25 cellular contexts compared by ENCODE assay signal in the genomic region with DNA sequence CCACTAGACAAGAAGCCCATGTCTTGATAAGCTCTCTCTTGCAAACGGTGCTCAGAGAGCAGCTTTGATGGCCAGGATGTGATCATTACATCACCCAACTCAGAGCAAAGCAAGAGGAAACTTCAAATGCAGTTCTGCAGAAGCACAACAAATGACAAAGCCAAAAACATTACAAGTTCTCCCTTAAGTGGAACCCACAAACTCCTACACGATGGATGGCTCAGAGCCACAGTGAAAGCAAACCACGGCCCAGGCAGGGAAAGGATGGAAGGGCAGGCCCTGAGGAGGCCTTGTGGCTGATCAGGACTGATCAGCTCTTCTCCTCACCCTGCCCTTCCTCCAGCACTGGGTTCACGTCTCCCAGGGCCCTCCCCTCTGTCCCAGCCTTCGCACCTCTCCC.
A peak's percentile ranks its signal among the peaks of the same experiment; 100 is the strongest.
DNase-seq lines count a peak whose midpoint lies in the region; ATAC-seq lines count a peak whose summit lies in the region.
"Had no signal": no experiment of that assay in that cellular context is flagged by ENCODE, and none has a peak within 500 bp of the region (broad histone marks: within the 10 kb centered on the region; RNA-seq: fewer than 3 reads in every experiment).

No MANE protein-coding gene starts in this region.

- peak overlapping the region; percentile 38 for H3K27ac Mint-ChIP-seq in activated CD4-positive, alpha-beta T cell treated with anti-CD3 and anti-CD28 coated beads, Interleukin-2, amount 10 ng/mL, durations not matched to agents 24 days and 14 days
- no peak overlapping the region for H3K27ac Mint-ChIP-seq in activated naive CD8-positive, alpha-beta T cell treated with anti-CD3 and anti-CD28 coated beads for 36 hours
- H3K27ac Mint-ChIP-seq: dendritic cell treated with granulocyte-macrophage colony-stimulating factor and Interleukin-4, amounts not matched to agents 40 ng/mL and 50 ng/mL, for 4 days; HFFc6; nephron progenitor cell; T-cell had no signal

- no peak overlapping the region for H3K4me3 Mint-ChIP-seq in activated CD4-positive, alpha-beta T cell treated with anti-CD3 and anti-CD28 coated beads, Interleukin-2, amount 10 ng/mL, durations not matched to agents 24 days and 14 days
- no peak overlapping the region for H3K4me3 Mint-ChIP-seq in activated naive CD8-positive, alpha-beta T cell treated with anti-CD3 and anti-CD28 coated beads for 36 hours
- H3K4me3 Mint-ChIP-seq: dendritic cell treated with granulocyte-macrophage colony-stimulating factor and Interleukin-4, amounts not matched to agents 40 ng/mL and 50 ng/mL, for 4 days; HFFc6; nephron progenitor cell; T-cell had no signal

- ATAC-seq in GM21723 (IDR thresholded peaks at IDR 0.05; ENCODE audit: unreplicated experiment): no peak
- ATAC-seq: body of pancreas, left lobe of liver, pancreas had no signal

- H3K9me3 Mint-ChIP-seq in activated CD4-positive, alpha-beta T cell treated with anti-CD3 and anti-CD28 coated beads, Interleukin-2, amount 10 ng/mL, durations not matched to agents 24 days and 14 days: no peaks in the 10 kb centered on the region
- H3K9me3 Mint-ChIP-seq in activated naive CD8-positive, alpha-beta T cell treated with anti-CD3 and anti-CD28 coated beads for 36 hours: peaks cover 1% of the 10 kb centered on the region
- H3K9me3 Mint-ChIP-seq: dendritic cell treated with granulocyte-macrophage colony-stimulating factor and Interleukin-4, amounts not matched to agents 40 ng/mL and 50 ng/mL, for 4 days had no signal

- no peaks in the 10 kb centered on the region for H3K27me3 Mint-ChIP-seq in activated CD4-positive, alpha-beta T cell treated with anti-CD3 and anti-CD28 coated beads, Interleukin-2, amount 10 ng/mL, durations not matched to agents 24 days and 14 days
- H3K27me3 Mint-ChIP-seq in activated naive CD8-positive, alpha-beta T cell treated with anti-CD3 and anti-CD28 coated beads for 36 hours: no peaks in the 10 kb centered on the region
- H3K27me3 Mint-ChIP-seq: dendritic cell treated with granulocyte-macrophage colony-stimulating factor and Interleukin-4, amounts not matched to agents 40 ng/mL and 50 ng/mL, for 4 days had no signal

- peaks cover 5% of the 10 kb centered on the region for H3K4me1 Mint-ChIP-seq in activated CD4-positive, alpha-beta T cell treated with anti-CD3 and anti-CD28 coated beads, Interleukin-2, amount 10 ng/mL, durations not matched to agents 24 days and 14 days
- peaks cover 4% of the 10 kb centered on the region for H3K4me1 Mint-ChIP-seq in activated naive CD8-positive, alpha-beta T cell treated with anti-CD3 and anti-CD28 coated beads for 36 hours
- H3K4me1 Mint-ChIP-seq: nephron progenitor cell had no signal

- no peak for DNase-seq in activated CD4-positive, alpha-beta T cell treated with anti-CD3 and anti-CD28 coated beads, Interleukin-2, amount 10 ng/mL, durations not matched to agents 24 days and 14 days
- no peak for DNase-seq in activated CD4-positive, alpha-beta T cell treated with anti-CD3 and anti-CD28 coated beads for 4 hours
- peak; percentile 18 for DNase-seq in stimulated activated CD4-positive, alpha-beta T cell treated with anti-CD3 and anti-CD28 coated beads, Interleukin-15, amount 100 ng/mL, for 24 hours
- no peak for DNase-seq in stimulated activated CD4-positive, alpha-beta T cell treated with anti-CD3 and anti-CD28 coated beads, Interleukin-2, amount 100 ng/mL, for 24 hours
- peak; percentile 7 for DNase-seq in activated naive CD8-positive, alpha-beta T cell treated with anti-CD3 and anti-CD28 coated beads for 36 hours
- DNase-seq in superior temporal gyrus (ENCODE audit: extremely low spot score): peak; percentile 10
- no peak for DNase-seq in activated CD4-positive, CD25-positive, alpha-beta regulatory T cell treated with anti-CD3 and anti-CD28 coated beads, Interleukin-2, amount 50 U/mL, for 72 hours
- DNase-seq: activated CD4-positive, CD25-positive, alpha-beta regulatory T cell; activated effector memory CD4-positive, alpha-beta T cell treated with anti-CD3 and anti-CD28 coated beads, Interleukin-2, amount 50 U/mL, for 16 hours; AML-193; body of pancreas; DMS 273 treated with DMSO at 0.1 percent for 48 hours; EL; HFFc6; IMR-90; NCI-H1436 treated with DMSO at 0.1 percent for 48 hours; NCI-H446 treated with DMSO at 0.1 percent for 48 hours; nephron progenitor cell; pancreas; stimulated activated CD8-positive, alpha-beta memory T cell treated with anti-CD3 and anti-CD28 coated beads, Interleukin-4, amount 100 ng/mL, for 48 hours; T-cell; tibial artery had no signal

- H3K36me3 Mint-ChIP-seq in activated CD4-positive, alpha-beta T cell treated with anti-CD3 and anti-CD28 coated beads, Interleukin-2, amount 10 ng/mL, durations not matched to agents 24 days and 14 days (ENCODE audit: low read depth): no peaks in the 10 kb centered on the region
- no peaks in the 10 kb centered on the region for H3K36me3 Mint-ChIP-seq in activated naive CD8-positive, alpha-beta T cell treated with anti-CD3 and anti-CD28 coated beads for 36 hours
- H3K36me3 Mint-ChIP-seq: T-cell had no signal

- intact Hi-C loops in activated CD4-positive, alpha-beta T cell treated with anti-CD3 and anti-CD28 coated beads, Interleukin-2, amount 10 ng/mL, durations not matched to agents 24 days and 14 days (cut with micrococcal nuclease): no loop called here

Comparison
In these comparisons a context has a peak if more than half of its experiments do, and no peak if none do; other contexts are left out.
1. DNase-seq: peak in stimulated activated CD4-positive, alpha-beta T cell treated with anti-CD3 and anti-CD28 coated beads, Interleukin-15, amount 100 ng/mL, for 24 hours (single experiment), activated naive CD8-positive, alpha-beta T cell treated with anti-CD3 and anti-CD28 coated beads for 36 hours (single experiment) and superior temporal gyrus (single experiment); none in activated CD4-positive, alpha-beta T cell treated with anti-CD3 and anti-CD28 coated beads, Interleukin-2, amount 10 ng/mL, durations not matched to agents 24 days and 14 days (single experiment), activated CD4-positive, alpha-beta T cell treated with anti-CD3 and anti-CD28 coated beads for 4 hours (0 of 2), stimulated activated CD4-positive, alpha-beta T cell treated with anti-CD3 and anti-CD28 coated beads, Interleukin-2, amount 100 ng/mL, for 24 hours (0 of 2) and activated CD4-positive, CD25-positive, alpha-beta regulatory T cell treated with anti-CD3 and anti-CD28 coated beads, Interleukin-2, amount 50 U/mL, for 72 hours (single experiment).